Comparison of ENCODE assay signal across 8 cellular contexts in genomic region chr2:21746499-21746898, GRCh38.
"Had no signal": no experiment of that assay in that cellular context is flagged by ENCODE, and none has a peak within 500 bp of the region (broad histone marks: within the 10 kb centered on the region; RNA-seq: fewer than 3 reads in every experiment).

No MANE protein-coding gene starts in this region.

- H3K4me2 ChIP-seq: GM23338, KMS-11 had no signal

- DNase-seq: H9, HCEC 1CT, Karpas-422, KBM-7 had no signal

- H3K27ac ChIP-seq: KMS-11 had no signal

- FAIRE-seq: H1, H54 had no signal

- H3K9ac ChIP-seq: KMS-11 had no signal

- H3K4me3 ChIP-seq: GM23338 had no signal

- H3K27ac Mint-ChIP-seq: GM23338, H9 had no signal

- H3K4me1 Mint-ChIP-seq: GM23338, H9 had no signal

- H2AFZ ChIP-seq: GM23338 had no signal

- ATAC-seq: GM23338 had no signal

- H3K4me3 Mint-ChIP-seq: GM23338, H9 had no signal
